ENCODE assay signal across 19 cellular contexts in the genomic region with DNA sequence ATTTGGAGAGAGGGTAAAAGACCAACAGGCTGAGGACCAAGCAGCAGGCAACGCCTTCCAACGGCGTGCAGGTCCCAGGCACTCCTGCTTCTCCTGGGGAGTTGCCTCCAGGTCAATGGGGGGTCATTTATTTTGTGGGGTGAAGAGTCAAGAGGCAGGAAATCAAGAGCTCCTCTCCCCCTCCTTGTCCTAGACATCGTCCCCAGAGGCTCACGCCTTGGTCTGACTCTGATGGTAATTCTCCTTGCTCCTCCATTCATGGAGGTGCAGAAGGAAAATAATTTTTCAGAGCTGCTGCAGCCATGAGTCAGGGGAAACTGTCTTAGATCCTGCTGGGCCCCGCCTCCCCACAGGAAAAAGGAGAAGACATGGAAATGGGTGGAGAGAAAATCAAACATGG.
DNase-seq lines count a peak whose midpoint lies in the region; ATAC-seq and TF ChIP-seq lines count a peak whose summit lies in the region.
"Had no signal": no experiment of that assay in that cellular context is flagged by ENCODE, and none has a peak within 500 bp of the region (broad histone marks: within the 10 kb centered on the region; RNA-seq: fewer than 3 reads in every experiment).

No MANE protein-coding gene starts in this region.

- H3K9me3 ChIP-seq in GM23248 (ENCODE audit: low read depth), result no peaks in the 10 kb centered on the region
- H3K9me3 ChIP-seq in osteoblast (ENCODE audit: low read depth, low read length), result no peaks in the 10 kb centered on the region
- H3K9me3 ChIP-seq: A549; BLaER1 treated with 17β-estradiol and CSF1 and Interleukin-3, amounts not matched to agents 10 nM and 100 nM; Caco-2 had no signal

- H3K79me2 ChIP-seq in GM23248 (ENCODE audit: insufficient read depth) (no peaks in the 10 kb centered on the region), osteoblast (ENCODE audit: insufficient read depth, low read length) (no peaks in the 10 kb centered on the region)

- H4K20me1 ChIP-seq in GM23248 (ENCODE audit: insufficient read depth) (no peaks in the 10 kb centered on the region), osteoblast (ENCODE audit: insufficient read depth, low read length) (no peaks in the 10 kb centered on the region)
- H4K20me1 ChIP-seq: BLaER1 treated with 17β-estradiol and CSF1 and Interleukin-3, amounts not matched to agents 10 nM and 100 nM had no signal

- peaks cover 24% of the 10 kb centered on the region in 2 donors for H3K27me3 Mint-ChIP-seq in effector memory CD8-positive, alpha-beta T cell
- H3K27me3 Mint-ChIP-seq in chondrocyte (ENCODE audit: low read depth), result no peaks in the 10 kb centered on the region

- H3K4me3 ChIP-seq in GM23248 (peak overlapping the region; percentile 30), osteoblast (ENCODE audit: insufficient read depth, low read length) (no peak overlapping the region)
- H3K4me3 ChIP-seq: A549; BLaER1 treated with 17β-estradiol and CSF1 and Interleukin-3, amounts not matched to agents 10 nM and 100 nM had no signal

- in situ Hi-C loops in GM23248 (cut with MboI), result no loop called here

- no peak overlapping the region for H3K27ac Mint-ChIP-seq in effector memory CD8-positive, alpha-beta T cell
- no peak overlapping the region for H3K27ac Mint-ChIP-seq in chondrocyte (ENCODE audit: unreplicated experiment)
- H3K27ac Mint-ChIP-seq: CD4-positive, alpha-beta memory T cell had no signal

- H3K4me1 ChIP-seq in GM23248 (ENCODE audit: insufficient read depth) (peaks cover 14% of the 10 kb centered on the region), osteoblast (ENCODE audit: insufficient read depth, low read length) (no peaks in the 10 kb centered on the region)
- H3K4me1 ChIP-seq: A549, Caco-2 had no signal

- TF ChIP-seq CTCF in osteoblast (IDR thresholded peaks at IDR 0.05; ENCODE audit: extremely low read depth, low read depth, low read length) (no peak), chondrocyte (IDR thresholded peaks at IDR 0.05) (no peak)

- peaks cover 13% of the 10 kb centered on the region for H3F3A ChIP-seq in GM23248 (ENCODE audit: insufficient read depth)

- WGBS in GM23248 (ENCODE audit: low coverage in 1 of 2, low lambda C conversion rate in 2 of 2, missing lambda C conversion rate in 2 of 2), 2 experiments, result 81% methylated on average over 6 of the region's 6 CpGs

- H3K9me3 Mint-ChIP-seq in effector memory CD8-positive, alpha-beta T cell, result no peaks in the 10 kb centered on the region
- H3K9me3 Mint-ChIP-seq in chondrocyte (ENCODE audit: low read depth), result no peaks in the 10 kb centered on the region
- H3K9me3 Mint-ChIP-seq: CD4-positive, alpha-beta memory T cell had no signal

- no peaks in the 10 kb centered on the region for H3K9me2 ChIP-seq in GM23248 (ENCODE audit: insufficient read depth)

- peak overlapping the region; percentile 60 for H2AFZ ChIP-seq in GM23248
- H2AFZ ChIP-seq in osteoblast (ENCODE audit: low read length), result peak overlapping the region; percentile 8

- H3K9ac ChIP-seq in GM23248, result no peak overlapping the region
- H3K9ac ChIP-seq: BLaER1 treated with 17β-estradiol and CSF1 and Interleukin-3, amounts not matched to agents 10 nM and 100 nM had no signal

- peaks cover 3% of the 10 kb centered on the region for H3K36me3 Mint-ChIP-seq in effector memory CD8-positive, alpha-beta T cell (ENCODE audit: insufficient read depth)
- H3K36me3 Mint-ChIP-seq in chondrocyte (ENCODE audit: low read depth), result no peaks in the 10 kb centered on the region
- H3K36me3 Mint-ChIP-seq: CD4-positive, alpha-beta memory T cell had no signal

- H3K4me2 ChIP-seq in GM23248 (ENCODE audit: unreplicated experiment), result peak overlapping the region; percentile 37
- H3K4me2 ChIP-seq in osteoblast (ENCODE audit: insufficient read depth, low read length), result no peak overlapping the region
- H3K4me2 ChIP-seq: A549 had no signal

- H3K27ac ChIP-seq in GM23248, result no peak overlapping the region
- peak overlapping the region; percentile 4 for H3K27ac ChIP-seq in cingulate gyrus (ENCODE audit: low read depth, low read length)
- H3K27ac ChIP-seq in osteoblast (ENCODE audit: low read depth, low read length), result no peak overlapping the region
- H3K27ac ChIP-seq: A549; BLaER1 treated with 17β-estradiol and CSF1 and Interleukin-3, amounts not matched to agents 10 nM and 100 nM had no signal

- no peaks in the 10 kb centered on the region for H3K27me3 ChIP-seq in GM23248 (replicated peaks; ENCODE audit: insufficient read depth)
- peaks cover 4% of the 10 kb centered on the region for H3K27me3 ChIP-seq in osteoblast (ENCODE audit: insufficient read depth, low read length)
- H3K27me3 ChIP-seq: BLaER1 treated with 17β-estradiol and CSF1 and Interleukin-3, amounts not matched to agents 10 nM and 100 nM had no signal

- peak; percentile 49 for DNase-seq in AG20443 (ENCODE audit: low spot score)
- peak; percentile 57 for DNase-seq in GM23248
- DNase-seq in osteoblast (ENCODE audit: insufficient read length, low spot score, missing footprints), result no peak
- no peak for DNase-seq in effector memory CD8-positive, alpha-beta T cell
- no peak for DNase-seq in mucosa of gallbladder (ENCODE audit: low spot score)
- no peak for DNase-seq in chondrocyte (ENCODE audit: low spot score)
- DNase-seq: Caco-2; CD4-positive, alpha-beta memory T cell; DMS 273 treated with DMSO at 0.1 percent for 48 hours; DMS79 treated with DMSO at 0.1 percent for 48 hours; NCI-H1105; NCI-H146; NCI-H2227 treated with DMSO at 0.1 percent for 48 hours; NCI-H510A had no signal

- no peak for ATAC-seq in effector memory CD8-positive, alpha-beta T cell (replicated peaks)
- no peak for ATAC-seq in GM18517 (IDR thresholded peaks at IDR 0.05; ENCODE audit: unreplicated experiment)
- ATAC-seq: A549, Panc1 had no signal

- no peak overlapping the region for H3K4me3 Mint-ChIP-seq in effector memory CD8-positive, alpha-beta T cell
- no peak overlapping the region for H3K4me3 Mint-ChIP-seq in chondrocyte (ENCODE audit: unreplicated experiment)
- H3K4me3 Mint-ChIP-seq: CD4-positive, alpha-beta memory T cell had no signal

- no peaks in the 10 kb centered on the region for H3K36me3 ChIP-seq in GM23248 (ENCODE audit: low read depth)
- H3K36me3 ChIP-seq in osteoblast (ENCODE audit: insufficient read depth, low read length), result no peaks in the 10 kb centered on the region
- H3K36me3 ChIP-seq: BLaER1 treated with 17β-estradiol and CSF1 and Interleukin-3, amounts not matched to agents 10 nM and 100 nM had no signal

- H3K4me1 Mint-ChIP-seq in effector memory CD8-positive, alpha-beta T cell (ENCODE audit: low read depth in 2 of 2), result no peaks in the 10 kb centered on the region
- no peaks in the 10 kb centered on the region for H3K4me1 Mint-ChIP-seq in chondrocyte (ENCODE audit: low read depth)

Comparison
In these comparisons a context has a peak if more than half of its experiments do, and no peak if none do; other contexts are left out.
1. DNase-seq: peak in AG20443 (single experiment) and GM23248 (single experiment); none in osteoblast (single experiment), effector memory CD8-positive, alpha-beta T cell (0 of 3), mucosa of gallbladder (single experiment) and chondrocyte (single experiment).